ENCODE assay signal across 25 cellular contexts in genomic region chr12:10252201-10252600, GRCh38.
"Had no signal": no experiment of that assay in that cellular context is flagged by ENCODE, and none has a peak within 500 bp of the region (broad histone marks: within the 10 kb centered on the region; RNA-seq: fewer than 3 reads in every experiment).

No MANE protein-coding gene starts in this region.

- H3K36me3 Mint-ChIP-seq: naive B cell had no signal

- H3K27ac Mint-ChIP-seq: mesothelial cell of epicardium; naive B cell; nephron; stimulated activated naive B cell treated with anti-CD40 and anti-IgM and Interleukin-4, amounts not matched to agents 10 μg/mL and 1 μg/mL and 100 μg/mL, for 72 hours had no signal

- DNase-seq: hippocampal formation; kidney; left ventricle myocardium inferior; mesendoderm; naive B cell; nucleus accumbens; pancreas; posterior cingulate gyrus; retina; right cardiac atrium; stimulated activated CD4-positive, alpha-beta T cell treated with anti-CD3 and anti-CD28 coated beads, Interleukin-12 subunit alpha, Interleukin-12 subunit beta, amount 100 ng/mL, for 4 hours; stimulated activated CD4-positive, alpha-beta T cell treated with anti-CD3 and anti-CD28 coated beads, Interleukin-15, amount 100 ng/mL, for 24 hours; stimulated activated CD4-positive, alpha-beta T cell treated with anti-CD3 and anti-CD28 coated beads, Interleukin-2, amount 100 ng/mL, for 24 hours; stimulated activated CD4-positive, alpha-beta T cell treated with anti-CD3 and anti-CD28 coated beads, Interleukin-4, amount 100 ng/mL, for 1 hour; stimulated activated naive B cell treated with anti-CD40 and anti-IgM and Interleukin-4, amounts not matched to agents 10 μg/mL and 1 μg/mL and 100 μg/mL, for 72 hours; stimulated activated naive CD8-positive, alpha-beta T cell treated with anti-CD3 and anti-CD28 coated beads, Interleukin-15, Interleukin-2, amounts not matched to agents 100 U/mL and 50 U/mL, for 24 hours; stomach; tibial artery; trophoblast cell; upper lobe of right lung; uterus had no signal

- H3K4me1 Mint-ChIP-seq: mesothelial cell of epicardium, nephron had no signal

- ATAC-seq: pancreas; right cardiac atrium; sciatic nerve; stimulated activated naive B cell treated with anti-CD40 and anti-IgM and Interleukin-4, amounts not matched to agents 10 μg/mL and 1 μg/mL and 100 μg/mL, for 72 hours; stimulated activated naive CD8-positive, alpha-beta T cell treated with anti-CD3 and anti-CD28 coated beads, Interleukin-15, Interleukin-2, amounts not matched to agents 100 U/mL and 50 U/mL, for 24 hours; upper lobe of right lung had no signal

- H3K4me3 Mint-ChIP-seq: mesothelial cell of epicardium; naive B cell; nephron; neural crest cell; stimulated activated naive B cell treated with anti-CD40 and anti-IgM and Interleukin-4, amounts not matched to agents 10 μg/mL and 1 μg/mL and 100 μg/mL, for 72 hours had no signal
